Comparison of ENCODE assay signal across 8 cellular contexts in the genomic region with DNA sequence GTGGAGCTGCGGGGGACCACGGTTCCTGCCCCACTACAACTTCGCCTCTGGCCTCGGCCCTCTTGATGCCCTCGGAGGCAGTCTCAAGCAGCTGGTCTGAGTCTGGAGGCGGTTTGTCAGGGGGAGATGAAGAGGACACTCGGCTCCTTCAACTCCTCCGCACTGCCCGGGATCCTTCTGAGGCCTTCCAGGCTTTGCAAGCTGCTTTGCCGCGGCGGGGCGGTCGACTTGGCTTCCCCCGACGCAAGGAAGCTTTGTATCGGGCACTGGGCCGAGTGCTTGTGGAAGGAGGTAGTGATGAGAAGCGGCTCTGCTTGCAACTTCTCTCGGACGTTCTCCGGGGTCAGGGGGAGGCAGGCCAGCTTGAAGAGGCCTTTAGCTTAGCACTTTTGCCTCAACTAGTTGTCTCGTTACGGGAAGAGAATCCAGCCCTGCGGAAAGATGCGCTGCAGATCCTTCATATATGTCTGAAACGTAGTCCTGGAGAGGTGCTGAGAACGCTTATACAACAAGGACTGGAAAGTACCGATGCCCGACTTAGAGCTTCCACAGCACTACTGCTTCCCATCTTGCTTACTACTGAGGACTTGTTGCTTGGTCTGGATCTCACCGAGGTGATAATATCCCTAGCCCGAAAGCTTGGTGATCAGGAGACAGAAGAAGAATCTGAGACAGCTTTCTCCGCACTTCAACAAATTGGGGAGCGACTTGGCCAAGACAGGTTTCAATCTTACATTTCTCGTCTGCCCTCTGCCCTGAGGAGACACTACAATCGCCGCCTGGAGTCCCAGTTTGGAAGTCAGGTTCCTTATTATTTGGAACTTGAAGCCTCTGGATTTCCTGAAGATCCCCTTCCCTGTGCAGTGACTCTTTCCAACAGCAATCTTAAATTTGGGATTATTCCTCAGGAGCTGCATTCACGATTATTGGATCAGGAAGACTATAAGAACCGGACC. TPM values are rescaled to one million over a fixed set of nuclear protein-coding genes. Genes with fewer than 3 reads are reported as not detected.
A peak's percentile ranks its signal among the peaks of the same experiment; 100 is the strongest.
DNase-seq lines count a peak whose midpoint lies in the region; ATAC-seq and TF ChIP-seq lines count a peak whose summit lies in the region.

No MANE protein-coding gene starts in this region.

- H3K9ac ChIP-seq in rectal smooth muscle tissue (ENCODE audit: low read length): peak overlapping the region; percentile 66

- peak overlapping the region; percentile 93 for H3K4me3 ChIP-seq in Jurkat, Clone E6-1 (ENCODE audit: low read length)
- H3K4me3 ChIP-seq in left ventricle myocardium inferior (peak overlapping the region; percentile 94), rectal smooth muscle tissue (ENCODE audit: low read length) (peak overlapping the region; percentile 94)

- intact Hi-C loops in left ventricle myocardium inferior (cut with micrococcal nuclease): no loop called here

- H3K27ac Mint-ChIP-seq in activated naive CD4-positive, alpha-beta T cell treated with anti-CD3 and anti-CD28 coated beads, Interleukin-2, amount 50 U/mL, for 24 hours: peak overlapping the region; percentile 59

- no peaks in the 10 kb centered on the region for H3K9me3 ChIP-seq in left ventricle myocardium inferior (replicated peaks)

- H3K4me1 ChIP-seq in left ventricle myocardium inferior (peaks cover 97% of the 10 kb centered on the region), rectal smooth muscle tissue (ENCODE audit: control insufficient read depth, insufficient read depth, low read length) (peaks cover 20% of the 10 kb centered on the region)

- no peaks in the 10 kb centered on the region for H3K36me3 ChIP-seq in left ventricle myocardium inferior
- H3K36me3 ChIP-seq in rectal smooth muscle tissue (ENCODE audit: control insufficient read depth, insufficient read depth, low read length): no peaks in the 10 kb centered on the region

- H3K27ac ChIP-seq in left ventricle myocardium inferior (replicated peaks) (peak overlapping the region; percentile 89), rectal smooth muscle tissue (ENCODE audit: low read depth, low read length) (peak overlapping the region; percentile 83)

- H3K27me3 Mint-ChIP-seq in activated naive CD4-positive, alpha-beta T cell treated with anti-CD3 and anti-CD28 coated beads, Interleukin-2, amount 50 U/mL, for 24 hours: no peaks in the 10 kb centered on the region

- peaks cover 15% of the 10 kb centered on the region for H3K9me3 Mint-ChIP-seq in activated naive CD4-positive, alpha-beta T cell treated with anti-CD3 and anti-CD28 coated beads, Interleukin-2, amount 50 U/mL, for 24 hours

- no peak overlapping the region for H3K4me3 Mint-ChIP-seq in activated naive CD4-positive, alpha-beta T cell treated with anti-CD3 and anti-CD28 coated beads, Interleukin-2, amount 50 U/mL, for 24 hours

- DNase-seq in AG20443 (ENCODE audit: low spot score): peak; percentile 51
- no peak for DNase-seq in Jurkat, Clone E6-1 (ENCODE audit: low read depth, low spot score)
- peak; percentile 57 for DNase-seq in left ventricle myocardium inferior
- DNase-seq in HuH-7.5 (ENCODE audit: low spot score): no peak

- ATAC-seq in GM18498 (IDR thresholded peaks at IDR 0.05; ENCODE audit: unreplicated experiment) (peak; percentile 0), HG03280 (IDR thresholded peaks at IDR 0.05; ENCODE audit: unreplicated experiment) (no peak)

- H3K4me1 Mint-ChIP-seq in activated naive CD4-positive, alpha-beta T cell treated with anti-CD3 and anti-CD28 coated beads, Interleukin-2, amount 50 U/mL, for 24 hours: peaks cover 70% of the 10 kb centered on the region

- H3K36me3 Mint-ChIP-seq in activated naive CD4-positive, alpha-beta T cell treated with anti-CD3 and anti-CD28 coated beads, Interleukin-2, amount 50 U/mL, for 24 hours: peaks cover 23% of the 10 kb centered on the region

- H3K27me3 ChIP-seq in left ventricle myocardium inferior (ENCODE audit: low read depth) (no peaks in the 10 kb centered on the region), rectal smooth muscle tissue (ENCODE audit: control insufficient read depth, insufficient read depth, low read length) (no peaks in the 10 kb centered on the region)

- TF ChIP-seq CTCF in left ventricle myocardium inferior (IDR thresholded peaks at IDR 0.05; ENCODE audit: borderline replicate concordance): no peak

RNA-seq across cellular contexts. Expression of a gene that starts 0.9 kb away (rescaled TPM):
- 0.90 TPM for polyA plus RNA-seq in Jurkat, Clone E6-1 (2012; ENCODE audit: insufficient read depth, insufficient read length)
- 21.6 TPM for total RNA-seq in left ventricle myocardium inferior

RNA-seq across cellular contexts. Expression of a gene that starts 1.1 kb away (rescaled TPM):
- polyA plus RNA-seq in Jurkat, Clone E6-1 (2012; ENCODE audit: insufficient read depth, insufficient read length): 6.7 TPM
- total RNA-seq in left ventricle myocardium inferior: 10.0 TPM

Comparison
In these comparisons a context has a peak if more than half of its experiments do, and no peak if none do; other contexts are left out.
1. DNase-seq: peak in AG20443 (single experiment) and left ventricle myocardium inferior (single experiment); none in Jurkat, Clone E6-1 (single experiment) and HuH-7.5 (single experiment).
2. Peak in every context shown above with its lines, with median percentiles within 50 percentile points of each other: H3K4me3 ChIP-seq.